ENCODE assay signal across 8 cellular contexts in genomic region chr13:48412881-48413351, GRCh38. TPM values are rescaled to one million over a fixed set of nuclear protein-coding genes. Genes with fewer than 3 reads are reported as not detected.
DNase-seq lines count a peak whose midpoint lies in the region; ATAC-seq, FAIRE-seq and TF ChIP-seq lines count a peak whose summit lies in the region.

TSS of gene LPAR6 (minus strand) at chr13:48413113. CDS start at chr13:48412423, 690 bp downstream.

- H3K9me3 ChIP-seq in heart right ventricle (no peaks in the 10 kb centered on the region), pancreas (no peaks in the 10 kb centered on the region)

- peaks cover 2% of the 10 kb centered on the region in 2 donors for H3K9me3 Mint-ChIP-seq in activated T-cell treated with anti-CD3 and anti-CD28 coated beads, Interleukin-2, amount 50 U/mL, for 72 hours
- no peaks in the 10 kb centered on the region for H3K9me3 Mint-ChIP-seq in activated naive CD8-positive, alpha-beta T cell (ENCODE audit: low read depth)

- peak; percentile 18 to 47 for ATAC-seq in activated T-cell treated with anti-CD3 and anti-CD28 coated beads, Interleukin-2, amount 50 U/mL, for 72 hours (replicated peaks in 1 of 2)
- peak; percentile 64 to 94 (median 88) for ATAC-seq in heart right ventricle
- peak; percentile 69 to 91 (median 86) for ATAC-seq in pancreas

- H3K27ac Mint-ChIP-seq in activated T-cell treated with anti-CD3 and anti-CD28 coated beads, Interleukin-2, amount 50 U/mL, for 72 hours: peak within 1 kb of the TSS; percentile 99
- H3K27ac Mint-ChIP-seq in activated naive CD8-positive, alpha-beta T cell: peak within 1 kb of the TSS; percentile 88

- H3K27me3 Mint-ChIP-seq in activated T-cell treated with anti-CD3 and anti-CD28 coated beads, Interleukin-2, amount 50 U/mL, for 72 hours (ENCODE audit: low read depth): no peaks in the 10 kb centered on the region
- no peaks in the 10 kb centered on the region for H3K27me3 Mint-ChIP-seq in activated naive CD8-positive, alpha-beta T cell

- H3K36me3 ChIP-seq in heart right ventricle: peaks cover 0 to 23% (median 0%) of the 10 kb centered on the region in 9 donors
- no peaks in the 10 kb centered on the region for H3K36me3 ChIP-seq in pancreas

- peaks cover 47% of the 10 kb centered on the region for H3K4me1 Mint-ChIP-seq in activated T-cell treated with anti-CD3 and anti-CD28 coated beads, Interleukin-2, amount 50 U/mL, for 72 hours (ENCODE audit: low read depth)
- peaks cover 50% of the 10 kb centered on the region for H3K4me1 Mint-ChIP-seq in activated naive CD8-positive, alpha-beta T cell (ENCODE audit: low read depth)

- H3K27me3 ChIP-seq in heart right ventricle (no peaks in the 10 kb centered on the region), pancreas (no peaks in the 10 kb centered on the region)

- H3K4me3 ChIP-seq in heart right ventricle (peak within 1 kb of the TSS; percentile 22 to 69 (median 61)), pancreas (peak within 1 kb of the TSS; percentile 14 to 36 (median 23))

- peaks cover 0 to 38% (median 24%) of the 10 kb centered on the region in 9 donors for H3K4me1 ChIP-seq in heart right ventricle
- peaks cover 0 to 6% (median 3%) of the 10 kb centered on the region in 3 donors for H3K4me1 ChIP-seq in pancreas

- FAIRE-seq in pancreas (lab: Jason Lieb, UNC): no peak

- peak within 1 kb of the TSS; percentile 83 to 98 for H3K4me3 Mint-ChIP-seq in activated T-cell treated with anti-CD3 and anti-CD28 coated beads, Interleukin-2, amount 50 U/mL, for 72 hours
- peak within 1 kb of the TSS; percentile 87 for H3K4me3 Mint-ChIP-seq in activated naive CD8-positive, alpha-beta T cell

- TF ChIP-seq CTCF in heart right ventricle (IDR thresholded peaks at IDR 0.05) (no peak), pancreas (IDR thresholded peaks at IDR 0.05) (no peak)

- intact Hi-C loops in heart right ventricle (cut with DNase I): loop anchor here in 2 of 10 donors (2.0 to 5.0 kb wide), 2 partner anchors 82 to 119 kb away; partner anchors contain the start of gene RCBTB2 (in 1 of the 2)
- intact Hi-C loops in pancreas (cut with DNase I): no loop called here

- peaks cover 9 to 12% of the 10 kb centered on the region in 2 donors for H3K36me3 Mint-ChIP-seq in activated T-cell treated with anti-CD3 and anti-CD28 coated beads, Interleukin-2, amount 50 U/mL, for 72 hours (ENCODE audit: insufficient read depth in 2 of 2)
- peaks cover 9% of the 10 kb centered on the region for H3K36me3 Mint-ChIP-seq in activated naive CD8-positive, alpha-beta T cell

- H3K27ac ChIP-seq in heart right ventricle (peak within 1 kb of the TSS; percentile 5 to 93 (median 80)), pancreas (peak within 1 kb of the TSS; percentile 1 to 79 (median 52))

- WGBS in heart right ventricle, 2 donors: 29 to 36% methylated on average over 4 of the region's 4 CpGs
- WGBS in pancreas, 2 donors: 29 to 31% methylated on average over 4 of the region's 4 CpGs

- no peak for DNase-seq in activated T-cell treated with anti-CD3 and anti-CD28 coated beads, Interleukin-2, amount 50 U/mL, for 72 hours
- DNase-seq in activated T-cell treated with anti-CD3 and anti-CD28 coated beads, Interleukin-2, amount 50 U/mL, for 1 hour: no peak
- DNase-seq in heart right ventricle (peak in 1 of 2 donors; percentile 54), pancreas (peak in 1 of 6 donors; percentile 21), NCI-H1105 (lab: John Stamatoyannopoulos, UW) (no peak), KG1 (lab: John Stamatoyannopoulos, UW) (no peak)
- no peak for DNase-seq in stimulated activated CD8-positive, alpha-beta memory T cell treated with anti-CD3 and anti-CD28 coated beads, Interleukin-4, amount 100 ng/mL, for 48 hours

RNA-seq across cellular contexts. Expression of gene LPAR6, which starts in this region (rescaled TPM):
- total RNA-seq in activated T-cell treated with anti-CD3 and anti-CD28 coated beads, Interleukin-2, amount 50 U/mL, for 72 hours: 10 to 100 TPM in 1 of 2 donors, 1 to 10 TPM in 1; 3.3 to 11.9 TPM
- total RNA-seq in heart right ventricle: 10 to 100 TPM in 7 of 10 donors, 1 to 10 TPM in 3; 5.0 to 28.7 (median 12.1) TPM
- 10 to 100 TPM; 10.6 to 45.1 TPM for polyA plus RNA-seq in heart right ventricle
- 10 to 100 TPM in 2 of 6 donors, 1 to 10 TPM in 4; 1.9 to 16.0 (median 4.1) TPM for total RNA-seq in pancreas
- polyA plus RNA-seq in pancreas: 10 to 100 TPM in 1 of 2 donors, 1 to 10 TPM in 1; 8.1 to 10.8 TPM

Comparison
In these comparisons a context has a peak if more than half of its experiments do, and no peak if none do; other contexts are left out.
1. ATAC-seq: peak in every context shown above with its lines; median percentile 88 in heart right ventricle; 86 in pancreas; 32 in activated T-cell treated with anti-CD3 and anti-CD28 coated beads, Interleukin-2, amount 50 U/mL, for 72 hours.